Comparison of ENCODE assay signal across 1 cellular context in the genomic region with DNA sequence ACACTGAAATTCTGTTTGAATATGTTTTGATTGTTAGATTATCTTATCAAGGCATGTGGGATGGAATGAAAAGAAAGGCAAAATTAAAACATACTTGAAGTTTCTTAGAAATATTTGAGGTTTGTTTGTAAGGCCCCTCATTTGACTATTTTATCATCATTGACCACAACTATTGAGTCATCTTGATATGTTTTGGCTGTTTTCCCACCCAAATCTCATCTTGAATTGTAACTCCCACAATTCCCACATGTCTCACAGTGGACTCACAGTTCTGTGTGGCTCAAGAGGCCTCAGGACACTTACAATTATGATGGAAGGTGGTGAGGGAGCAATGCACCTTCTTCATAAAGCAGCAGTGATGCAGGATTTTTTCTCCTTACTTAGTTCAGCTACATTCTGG.
TF ChIP-seq lines count a peak whose summit lies in the region.

No MANE protein-coding gene starts in this region.

TF ChIP-seq in endothelial cell of umbilical vein, 7 proteins besides CTCF, POLR2A, EP300 and RAD21 (continued from another document):
- TF ChIP-seq POLR2AphosphoS5 (IDR thresholded peaks at IDR 0.05; ENCODE audit: insufficient read depth, low read depth, low read length) (no peak), MYC (IDR thresholded peaks at IDR 0.05; ENCODE audit: low read depth, low read length) (no peak), JUN (IDR thresholded peaks at IDR 0.05; ENCODE audit: borderline replicate concordance, insufficient read depth, insufficient read length, low read depth) (no peak), FOS (IDR thresholded peaks at IDR 0.05; ENCODE audit: borderline replicate concordance, insufficient read depth, low read length) (no peak), MAX (IDR thresholded peaks at IDR 0.05; ENCODE audit: insufficient read depth, insufficient read length) (no peak)
